ENCODE assay signal across 9 cellular contexts in genomic region chr5:36459191-36460135, GRCh38.
A peak's percentile ranks its signal among the peaks of the same experiment; 100 is the strongest.
DNase-seq lines count a peak whose midpoint lies in the region; ATAC-seq, FAIRE-seq and TF ChIP-seq lines count a peak whose summit lies in the region.
"Had no signal": no experiment of that assay in that cellular context is flagged by ENCODE, and none has a peak within 500 bp of the region (broad histone marks: within the 10 kb centered on the region; RNA-seq: fewer than 3 reads in every experiment).

No MANE protein-coding gene starts in this region.

- peak; percentile 88 for FAIRE-seq in keratinocyte (lab: Jason Lieb, UNC)

- TF ChIP-seq EP300 in transverse colon (IDR thresholded peaks at IDR 0.05; ENCODE audit: low read depth), result no peak

- H4K20me1 ChIP-seq in keratinocyte (ENCODE audit: control insufficient read depth, extremely low read depth, insufficient read depth, low read length), result no peaks in the 10 kb centered on the region

- H3K9me1 ChIP-seq in keratinocyte (ENCODE audit: control insufficient read depth, extremely low read depth, insufficient read depth, low read length), result no peaks in the 10 kb centered on the region

- H3K4me2 ChIP-seq in keratinocyte (ENCODE audit: control insufficient read depth, extremely low read depth, insufficient read depth, low read depth, low read length), result peak overlapping the region; percentile 65

- TF ChIP-seq POLR2A in esophagus squamous epithelium (IDR thresholded peaks at IDR 0.05), result no peak
- TF ChIP-seq POLR2A in transverse colon (IDR thresholded peaks at IDR 0.05), result no peak
- no peak for TF ChIP-seq POLR2A in prostate gland (IDR thresholded peaks at IDR 0.05)

- H3K36me3 ChIP-seq in BE2C, result no peaks in the 10 kb centered on the region
- no peaks in the 10 kb centered on the region for H3K36me3 ChIP-seq in keratinocyte (ENCODE audit: control insufficient read depth in 2 of 2, extremely low read depth in 1 of 2, insufficient read depth in 2 of 2, low read length in 2 of 2)
- H3K36me3 ChIP-seq in esophagus squamous epithelium, result no peaks in the 10 kb centered on the region
- no peaks in the 10 kb centered on the region for H3K36me3 ChIP-seq in transverse colon
- H3K36me3 ChIP-seq in prostate gland, result no peaks in the 10 kb centered on the region

- H3K9me3 ChIP-seq in BE2C (no peaks in the 10 kb centered on the region), keratinocyte (ENCODE audit: control insufficient read depth, low read depth, low read length) (no peaks in the 10 kb centered on the region), esophagus squamous epithelium (no peaks in the 10 kb centered on the region), transverse colon (no peaks in the 10 kb centered on the region), prostate gland (no peaks in the 10 kb centered on the region)

- peak; percentile 48 for ATAC-seq in GM18867 (IDR thresholded peaks at IDR 0.05; ENCODE audit: unreplicated experiment)

- CTCF ChIA-PET in RWPE1 (lab: Yijun Ruan, JAX), result interaction anchor here (0.6 to 1.1 kb wide), 15 partner anchors 15 to 1983 kb away, joined by 3 to 7 read pairs (median 4); no protein-coding TSS in a partner anchor

- no peak for DNase-seq in BE2C
- DNase-seq in RWPE1 (ENCODE audit: low spot score), result peak; percentile 49
- DNase-seq in keratinocyte (ENCODE audit: low read depth, low spot score), result peak; percentile 87
- DNase-seq in esophagus squamous epithelium (lab: John Stamatoyannopoulos, UW), result no peak
- DNase-seq in NCI-H1048 (lab: John Stamatoyannopoulos, UW), result no peak
- no peak for DNase-seq in transverse colon
- no peak for DNase-seq in prostate gland (ENCODE audit: low spot score)
- DNase-seq: activated naive CD4-positive, alpha-beta T cell had no signal

- in situ Hi-C loops in transverse colon (cut with MboI; ENCODE audit: low pct_ligation_motif_present in 1 of 4, low pct_unique_long_range_greater_than_20kb in 1 of 4, low sequenced_read_pairs in 3 of 4), result no loop called here

- 32 to 43% methylated on average over 5 of the region's 5 CpGs for WGBS in esophagus squamous epithelium, 2 donors
- 54 to 59% methylated on average over 4 to 5 of the region's 5 CpGs for WGBS in transverse colon (ENCODE audit: low coverage in 1 of 2), 2 donors
- WGBS in prostate gland, result 46% methylated on average over 5 of the region's 5 CpGs

- H3K27me3 ChIP-seq in BE2C, result no peaks in the 10 kb centered on the region
- no peaks in the 10 kb centered on the region for H3K27me3 ChIP-seq in keratinocyte (ENCODE audit: control insufficient read depth, extremely low read depth, insufficient read depth, low read length)
- peaks cover 0 to 8% (median 0%) of the 10 kb centered on the region in 4 donors for H3K27me3 ChIP-seq in esophagus squamous epithelium
- no peaks in the 10 kb centered on the region for H3K27me3 ChIP-seq in transverse colon
- H3K27me3 ChIP-seq in prostate gland (replicated peaks; ENCODE audit: insufficient read depth), result no peaks in the 10 kb centered on the region

- H3K4me3 ChIP-seq in BE2C (ENCODE audit: low read depth, low read length), result no peak overlapping the region
- H3K4me3 ChIP-seq in keratinocyte (ENCODE audit: control insufficient read depth in 2 of 3, extremely low read depth in 1 of 3, insufficient read depth in 2 of 3, low read depth in 1 of 3, low read length in 3 of 3), result peak overlapping the region in 2 of 3 experiments; percentile 2 to 14
- no peak overlapping the region for H3K4me3 ChIP-seq in esophagus squamous epithelium
- H3K4me3 ChIP-seq in transverse colon, result no peak overlapping the region
- H3K4me3 ChIP-seq in prostate gland, result no peak overlapping the region

- H2AFZ ChIP-seq in keratinocyte (ENCODE audit: control insufficient read depth, low read length), result peak overlapping the region; percentile 29

- H3K79me2 ChIP-seq in keratinocyte (ENCODE audit: control insufficient read depth, insufficient read depth, low read length), result no peaks in the 10 kb centered on the region

- H3K9ac ChIP-seq in keratinocyte (ENCODE audit: control insufficient read depth, extremely low read depth, insufficient read depth, low read length), result peak overlapping the region; percentile 28

- intact Hi-C loops in esophagus squamous epithelium (cut with DNase I) (loop anchor here (5.0 kb wide), 1 partner anchor 42 kb away; no protein-coding TSS in a partner anchor), transverse colon (cut with DNase I; ENCODE audit: low total_unique reads) (loop anchor here (5.0 kb wide), 1 partner anchor 1433 kb away; no protein-coding TSS in a partner anchor), prostate gland (cut with DNase I) (no loop called here)

- TF ChIP-seq CTCF in BE2C (IDR thresholded peaks at IDR 0.05; ENCODE audit: low read depth, low read length) (peak; percentile 49), RWPE1 (conservative IDR thresholded peaks at IDR 0.05; ENCODE audit: low read depth) (peak; percentile 23; the same call in 1 of the 2 replicates), keratinocyte (optimal IDR thresholded peaks at IDR 0.05 in 1 of 3, IDR thresholded peaks at IDR 0.05 in 1 of 3, conservative IDR thresholded peaks at IDR 0.05 in 1 of 3; ENCODE audit: extremely low read depth in 1 of 3, insufficient read depth in 2 of 3, low read length in 3 of 3) (peak; percentile 62 to 76 (median 67)), esophagus squamous epithelium (IDR thresholded peaks at IDR 0.05) (peak in 3 of 6 experiments; percentile 12 to 48 (median 28)), transverse colon (IDR thresholded peaks at IDR 0.05) (no peak), prostate gland (IDR thresholded peaks at IDR 0.05) (no peak)

- no peak overlapping the region for H3K27ac ChIP-seq in RWPE1
- H3K27ac ChIP-seq in keratinocyte (ENCODE audit: control insufficient read depth, insufficient read depth, low read length), result peak overlapping the region; percentile 41
- H3K27ac ChIP-seq in esophagus squamous epithelium, result no peak overlapping the region
- no peak overlapping the region for H3K27ac ChIP-seq in transverse colon
- H3K27ac ChIP-seq in prostate gland, result no peak overlapping the region

- POLR2A ChIA-PET in RWPE1 (lab: Yijun Ruan, JAX; ENCODE audit: low non-redundant PET), result no interaction called here

- dilution Hi-C loops in keratinocyte (cut with MboI; ENCODE audit: extremely low pct_ligation_motif_present, low sequenced_read_pairs), result no loop called here

- H3K4me1 ChIP-seq in BE2C (no peaks in the 10 kb centered on the region), keratinocyte (ENCODE audit: control insufficient read depth, extremely low read depth, insufficient read depth, low read length) (peaks cover 53% of the 10 kb centered on the region), esophagus squamous epithelium (peaks cover 0 to 29% (median 0%) of the 10 kb centered on the region in 3 donors), transverse colon (no peaks in the 10 kb centered on the region), prostate gland (replicated peaks) (no peaks in the 10 kb centered on the region)

Comparison
In these comparisons a context has a peak if more than half of its experiments do, and no peak if none do; other contexts are left out.
1. DNase-seq: peak in RWPE1 (single experiment) and keratinocyte (single experiment); none in BE2C (single experiment), esophagus squamous epithelium (single experiment), NCI-H1048 (single experiment), transverse colon (single experiment) and prostate gland (single experiment).
2. H3K4me3 ChIP-seq: peak in keratinocyte (2 of 3); none in BE2C (single experiment), esophagus squamous epithelium (0 of 4), transverse colon (0 of 4) and prostate gland (0 of 2).
3. CTCF ChIP-seq: peak in BE2C (single experiment), RWPE1 (single experiment) and keratinocyte (3 of 3); none in transverse colon (0 of 5) and prostate gland (0 of 4).